ENCODE assay signal across 34 cellular contexts in the genomic region with DNA sequence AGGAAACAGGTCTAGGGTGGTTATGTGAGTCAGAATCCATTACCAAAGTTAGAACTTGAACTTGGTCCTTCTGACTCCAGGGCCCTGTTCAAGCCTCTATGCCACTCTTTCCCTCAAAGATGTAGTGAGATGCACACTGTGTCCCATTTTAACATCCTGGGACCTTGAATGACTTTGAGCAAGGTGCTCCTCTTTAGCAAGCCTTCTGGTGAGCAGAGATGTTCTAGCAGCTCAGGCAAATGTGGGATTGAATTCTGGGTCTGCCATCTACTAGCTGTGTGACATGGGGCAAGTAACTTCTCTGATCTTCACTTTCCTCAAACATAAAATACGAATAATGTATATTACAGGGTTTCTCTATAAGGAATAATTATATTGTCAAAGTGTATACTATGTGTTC.
"Had no signal": no experiment of that assay in that cellular context is flagged by ENCODE, and none has a peak within 500 bp of the region (broad histone marks: within the 10 kb centered on the region; RNA-seq: fewer than 3 reads in every experiment).

No MANE protein-coding gene starts in this region.

- H3K27me3 ChIP-seq: MG63 had no signal

- DNase-seq: Karpas-422, Kasumi-1, MG63, MM.1S, MV-4-11, NCI-H1048, NCI-H1092, NCI-H1092 treated with DMSO at 0.1 percent for 48 hours, NCI-H1105, NCI-H1105 treated with DMSO at 0.1 percent for 48 hours, NCI-H1417, NCI-H1417 treated with DMSO at 0.1 percent for 48 hours, NCI-H1436, NCI-H1436 treated with DMSO at 0.1 percent for 48 hours, NCI-H146, NCI-H1694, NCI-H1694 treated with DMSO at 0.1 percent for 48 hours, NCI-H187, NCI-H187 treated with DMSO at 0.1 percent for 48 hours, NCI-H1930, NCI-H2029, NCI-H2029 treated with DMSO at 0.1 percent for 48 hours, NCI-H2081, NCI-H2081 treated with DMSO at 0.1 percent for 48 hours, NCI-H2107, NCI-H2171, NCI-H2171 treated with DMSO at 0.1 percent for 48 hours, NCI-H2227 treated with DMSO at 0.1 percent for 48 hours, NCI-H226, NCI-H345, NCI-H446, NCI-H446 treated with DMSO at 0.1 percent for 48 hours, NCI-H510A had no signal

- H3K36me3 ChIP-seq: MG63 had no signal

- H3K27ac ChIP-seq: KMS-11 had no signal

- H3K9me3 ChIP-seq: MG63 had no signal

- H3K4me3 ChIP-seq: MG63 had no signal
